Comparison of ENCODE assay signal across 21 cellular contexts in genomic region chr19:18978616-18979015, GRCh38. TPM values are rescaled to one million over a fixed set of nuclear protein-coding genes. Genes with fewer than 3 reads are reported as not detected.
"Had no signal": no experiment of that assay in that cellular context is flagged by ENCODE, and none has a peak within 500 bp of the region (broad histone marks: within the 10 kb centered on the region; RNA-seq: fewer than 3 reads in every experiment).

No MANE protein-coding gene starts in this region.

- H3K9me3 ChIP-seq: pancreas, sigmoid colon, thoracic aorta had no signal

- DNase-seq: activated B cell treated with CpG ODN at 0.5 μM for 24 hours; activated CD4-positive, alpha-beta T cell treated with anti-CD3 and anti-CD28 coated beads, Interleukin-2, amount 10 ng/mL, durations not matched to agents 24 days and 14 days; activated CD8-positive, alpha-beta memory T cell treated with anti-CD3 and anti-CD28 coated beads, Interleukin-2, amount 50 U/mL, for 4 hours; activated CD8-positive, alpha-beta T cell treated with anti-CD3 and anti-CD28 coated beads, Interleukin-2, amount 10 ng/mL, durations not matched to agents 7 days and 5 days; activated effector memory CD4-positive, alpha-beta T cell treated with anti-CD3 and anti-CD28 coated beads, Interleukin-2, amount 50 U/mL, for 16 hours; activated T-cell treated with anti-CD3 and anti-CD28 coated beads, Interleukin-2, amount 50 U/mL, for 48 hours; dorsolateral prefrontal cortex; endodermal cell; head of caudate nucleus; immature natural killer cell; left cardiac atrium; sigmoid colon; stimulated activated CD4-positive, alpha-beta T cell treated with anti-CD3 and anti-CD28 coated beads, Interleukin-12 subunit alpha, Interleukin-12 subunit beta, amount 100 ng/mL, for 4 hours had no signal

- H3K9me3 Mint-ChIP-seq: activated B cell treated with CpG ODN at 0.5 μM for 24 hours; activated CD4-positive, alpha-beta T cell treated with anti-CD3 and anti-CD28 coated beads, Interleukin-2, amount 10 ng/mL, durations not matched to agents 24 days and 14 days; activated naive CD4-positive, alpha-beta T cell treated with anti-CD3 and anti-CD28 coated beads, Interleukin-2, amount 50 U/mL, for 72 hours; endodermal cell; immature natural killer cell; mesothelial cell of epicardium; neural crest cell; stimulated activated effector memory CD8-positive, alpha-beta T cell treated with anti-CD3 and anti-CD28 coated beads, Interleukin-12 subunit alpha, Interleukin-12 subunit beta, amount 100 ng/mL, for 72 hours had no signal

- H3K27ac Mint-ChIP-seq: activated B cell treated with CpG ODN at 0.5 μM for 24 hours; activated CD4-positive, alpha-beta T cell treated with anti-CD3 and anti-CD28 coated beads, Interleukin-2, amount 10 ng/mL, durations not matched to agents 24 days and 14 days; activated CD8-positive, alpha-beta T cell treated with anti-CD3 and anti-CD28 coated beads, Interleukin-2, amount 10 ng/mL, durations not matched to agents 7 days and 5 days; activated naive CD4-positive, alpha-beta T cell treated with anti-CD3 and anti-CD28 coated beads, Interleukin-2, amount 50 U/mL, for 72 hours; endodermal cell; immature natural killer cell; mesothelial cell of epicardium; stimulated activated effector memory CD8-positive, alpha-beta T cell treated with anti-CD3 and anti-CD28 coated beads, Interleukin-12 subunit alpha, Interleukin-12 subunit beta, amount 100 ng/mL, for 72 hours had no signal

- H3K4me3 Mint-ChIP-seq: activated B cell treated with CpG ODN at 0.5 μM for 24 hours; activated CD4-positive, alpha-beta T cell treated with anti-CD3 and anti-CD28 coated beads, Interleukin-2, amount 10 ng/mL, durations not matched to agents 24 days and 14 days; activated CD8-positive, alpha-beta T cell treated with anti-CD3 and anti-CD28 coated beads, Interleukin-2, amount 10 ng/mL, durations not matched to agents 7 days and 5 days; endodermal cell; immature natural killer cell; mesothelial cell of epicardium; neural crest cell; stimulated activated effector memory CD8-positive, alpha-beta T cell treated with anti-CD3 and anti-CD28 coated beads, Interleukin-12 subunit alpha, Interleukin-12 subunit beta, amount 100 ng/mL, for 72 hours had no signal

- ATAC-seq: activated CD8-positive, alpha-beta T cell treated with anti-CD3 and anti-CD28 coated beads, Interleukin-2, amount 10 ng/mL, durations not matched to agents 7 days and 5 days; activated naive CD4-positive, alpha-beta T cell treated with anti-CD3 and anti-CD28 coated beads, Interleukin-2, amount 50 U/mL, for 72 hours; left cardiac atrium; stimulated activated effector memory CD8-positive, alpha-beta T cell treated with anti-CD3 and anti-CD28 coated beads, Interleukin-12 subunit alpha, Interleukin-12 subunit beta, amount 100 ng/mL, for 72 hours had no signal

- H3K36me3 Mint-ChIP-seq: activated naive CD4-positive, alpha-beta T cell treated with anti-CD3 and anti-CD28 coated beads, Interleukin-2, amount 50 U/mL, for 72 hours; immature natural killer cell; mesothelial cell of epicardium; stimulated activated effector memory CD8-positive, alpha-beta T cell treated with anti-CD3 and anti-CD28 coated beads, Interleukin-12 subunit alpha, Interleukin-12 subunit beta, amount 100 ng/mL, for 72 hours had no signal

- H3K4me3 ChIP-seq: dorsolateral prefrontal cortex, lung, pancreas, sigmoid colon, thoracic aorta had no signal

- H3K4me1 Mint-ChIP-seq: activated B cell treated with CpG ODN at 0.5 μM for 24 hours; activated CD4-positive, alpha-beta T cell treated with anti-CD3 and anti-CD28 coated beads, Interleukin-2, amount 10 ng/mL, durations not matched to agents 24 days and 14 days; endodermal cell; immature natural killer cell; stimulated activated effector memory CD8-positive, alpha-beta T cell treated with anti-CD3 and anti-CD28 coated beads, Interleukin-12 subunit alpha, Interleukin-12 subunit beta, amount 100 ng/mL, for 72 hours had no signal

- H3K36me3 ChIP-seq: pancreas, sigmoid colon, thoracic aorta had no signal

- H3K4me1 ChIP-seq: pancreas, sigmoid colon had no signal

- H3K27ac ChIP-seq: dorsolateral prefrontal cortex, pancreas, sigmoid colon, thoracic aorta had no signal

- H3K27me3 ChIP-seq: dorsolateral prefrontal cortex, pancreas had no signal

RNA-seq across cellular contexts. Expression of gene HOMER3, which starts 37.6 kb away (rescaled TPM):
- total RNA-seq: activated CD8-positive, alpha-beta T cell treated with anti-CD3 and anti-CD28 coated beads, Interleukin-2, amount 10 ng/mL, durations not matched to agents 7 days and 5 days; T-helper 2 cell treated with Interferon-gamma antibody and Interleukin-4, amounts not matched to agents 100 ng/mL and 5 ng/mL, for 36 hours had no signal
